ENCODE assay signal across 8 cellular contexts in genomic region chr16:18789850-18790706, GRCh38. TPM values are rescaled to one million over a fixed set of nuclear protein-coding genes. Genes with fewer than 3 reads are reported as not detected.
DNase-seq lines count a peak whose midpoint lies in the region; ATAC-seq and TF ChIP-seq lines count a peak whose summit lies in the region.

Gene RPS15A (minus strand): TSS chr16:18790334. CDS start chr16:18789113, 1,221 bp downstream.

- H3K9me3 ChIP-seq in T-helper 17 cell (ENCODE audit: control insufficient read depth, low read length, poor library complexity, severe bottlenecking) (no peaks in the 10 kb centered on the region), left ventricle myocardium inferior (replicated peaks) (no peaks in the 10 kb centered on the region), prostate gland (no peaks in the 10 kb centered on the region)

- ATAC-seq in HG02885 (IDR thresholded peaks at IDR 0.05; ENCODE audit: poor library complexity, unreplicated experiment): peak; percentile 86
- ATAC-seq in T-helper 17 cell: peak; percentile 97

- H3K4me3 ChIP-seq in left ventricle myocardium inferior (peak within 1 kb of the TSS; percentile 97), prostate gland (peak within 1 kb of the TSS; percentile 81 to 87), urinary bladder (ENCODE audit: low read depth, low read length) (peak within 1 kb of the TSS; percentile 95)

- peak; percentile 89 for TF ChIP-seq POLR2A in GM15510 (IDR thresholded peaks at IDR 0.05; ENCODE audit: borderline replicate concordance, extremely low read depth, insufficient read length)
- peak; percentile 69 for TF ChIP-seq POLR2A in prostate gland (IDR thresholded peaks at IDR 0.05)

- H3K27ac Mint-ChIP-seq in T-helper 17 cell: peak within 1 kb of the TSS; percentile 96

- H3K27me3 Mint-ChIP-seq in T-helper 17 cell: no peaks in the 10 kb centered on the region

- WGBS in prostate gland: 4% methylated on average over 46 of the region's 60 CpGs
- WGBS in urinary bladder: 3% methylated on average over 60 of the region's 60 CpGs

- H3K4me3 Mint-ChIP-seq in T-helper 17 cell: peak within 1 kb of the TSS; percentile 96

- H3K36me3 Mint-ChIP-seq in T-helper 17 cell (ENCODE audit: low read depth): peaks cover 24% of the 10 kb centered on the region

- intact Hi-C loops in left ventricle myocardium inferior (cut with micrococcal nuclease): no loop called here
- intact Hi-C loops in prostate gland (cut with DNase I): loop anchor here (1.0 kb wide), 1 partner anchor 11 kb away; the partner anchor contains the start of gene ARL6IP1

- DNase-seq in NCI-H1694 treated with DMSO at 0.1 percent for 48 hours (lab: John Stamatoyannopoulos, UW) (peak; percentile 92), T-helper 17 cell (peak; percentile 79 to 88 (median 84)), amygdala (lab: John Stamatoyannopoulos, UW) (peak; percentile 63 to 96 (median 88)), left ventricle myocardium inferior (peak; percentile 93), prostate gland (ENCODE audit: low spot score) (peak; percentile 94)

- peaks cover 49% of the 10 kb centered on the region for H3K4me1 Mint-ChIP-seq in T-helper 17 cell

- TF ChIP-seq CTCF in left ventricle myocardium inferior (IDR thresholded peaks at IDR 0.05; ENCODE audit: borderline replicate concordance) (no peak), prostate gland (IDR thresholded peaks at IDR 0.05) (peak in 2 of 4 experiments; percentile 7 to 14)

- peak within 1 kb of the TSS; percentile 84 for H3K27ac ChIP-seq in left ventricle myocardium inferior (replicated peaks)
- H3K27ac ChIP-seq in prostate gland: peak within 1 kb of the TSS; percentile 75 to 76
- H3K27ac ChIP-seq in urinary bladder (ENCODE audit: low read depth): peak within 1 kb of the TSS; percentile 81

- no peaks in the 10 kb centered on the region for H3K27me3 ChIP-seq in left ventricle myocardium inferior (ENCODE audit: low read depth)
- no peaks in the 10 kb centered on the region for H3K27me3 ChIP-seq in prostate gland (replicated peaks; ENCODE audit: insufficient read depth)

- H3K4me1 ChIP-seq in left ventricle myocardium inferior (peaks cover 56% of the 10 kb centered on the region), prostate gland (replicated peaks) (peaks cover 11% of the 10 kb centered on the region), urinary bladder (ENCODE audit: insufficient read depth) (no peaks in the 10 kb centered on the region)

- peaks cover 73% of the 10 kb centered on the region for H3K36me3 ChIP-seq in left ventricle myocardium inferior
- peaks cover 0 to 3% of the 10 kb centered on the region in 2 donors for H3K36me3 ChIP-seq in prostate gland
- peaks cover 4% of the 10 kb centered on the region for H3K36me3 ChIP-seq in urinary bladder (ENCODE audit: insufficient read depth)

RNA-seq across cellular contexts. Expression of gene RPS15A, which starts in this region (rescaled TPM):
- total RNA-seq in T-helper 17 cell (1,000 to 10,000 TPM; 3,265 to 3,350 TPM), left ventricle myocardium inferior (683 TPM), prostate gland (1,000 to 10,000 TPM in 1 of 2 donors, 100 to 1,000 TPM in 1; 836 to 2,411 TPM), urinary bladder (1,611 TPM)
- 3,190 TPM for polyA plus RNA-seq in urinary bladder

Comparison
In these comparisons a context has a peak if more than half of its experiments do, and no peak if none do; other contexts are left out.
1. Peak in every context shown above with its lines: DNase-seq, ATAC-seq, H3K4me3 ChIP-seq and H3K27ac ChIP-seq.